35 cellular contexts compared by ENCODE assay signal in the genomic region with DNA sequence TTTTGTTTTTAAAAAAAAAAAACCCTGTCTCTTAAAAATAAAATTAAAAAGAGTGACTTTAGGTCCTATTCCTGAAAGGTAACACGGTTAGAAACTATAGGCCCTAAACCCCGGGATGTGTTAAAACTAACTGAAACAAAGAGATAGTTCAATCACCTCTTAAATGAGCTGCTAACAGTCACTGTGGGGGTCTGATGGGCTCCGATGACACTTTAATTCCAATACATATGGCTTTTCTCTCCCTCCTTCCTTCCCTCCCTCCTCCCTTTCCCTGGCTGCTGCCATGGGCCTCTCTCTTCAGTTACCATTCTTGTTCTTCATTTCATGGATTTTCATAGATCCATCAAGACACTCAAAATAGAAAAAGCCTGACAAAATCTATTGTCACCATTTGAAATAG.
"Had no signal": no experiment of that assay in that cellular context is flagged by ENCODE, and none has a peak within 500 bp of the region (broad histone marks: within the 10 kb centered on the region; RNA-seq: fewer than 3 reads in every experiment).

No MANE protein-coding gene starts in this region.

- H3K4me3 ChIP-seq: Peyer's patch, SJSA1 had no signal

- H3K9me3 ChIP-seq: Peyer's patch, SJSA1, SK-N-SH had no signal

- H3K27ac Mint-ChIP-seq: activated B cell treated with CpG ODN at 0.5 μM for 24 hours; activated CD4-positive, alpha-beta memory T cell treated with anti-CD3 and anti-CD28 coated beads, Interleukin-2, amount 10 ng/mL, durations not matched to agents 7 days and 5 days; activated CD8-positive, alpha-beta memory T cell treated with anti-CD3 and anti-CD28 coated beads, Interleukin-2, amount 10 ng/mL, durations not matched to agents 7 days and 5 days; activated naive CD4-positive, alpha-beta T cell treated with anti-CD3 and anti-CD28 coated beads, Interleukin-2, amount 10 ng/mL, durations not matched to agents 7 days and 5 days; activated naive CD8-positive, alpha-beta T cell; activated naive CD8-positive, alpha-beta T cell treated with anti-CD3 and anti-CD28 coated beads, Interleukin-2, amount 50 U/mL, for 24 hours; T-helper 1 cell treated with Interleukin-12 subunit alpha and Interleukin-12 subunit beta and Interleukin-4 antibody, amounts not matched to agents 30 μg/mL and 1 μg/mL, for 36 hours; T-helper 2 cell treated with Interferon-gamma antibody and Interleukin-4, amounts not matched to agents 5 μg/mL and 100 μg/mL, for 36 hours had no signal

- H3K36me3 ChIP-seq: brain microvascular endothelial cell, Peyer's patch, SJSA1 had no signal

- FAIRE-seq: TTC549 had no signal

- H3K27me3 Mint-ChIP-seq: activated B cell treated with CpG ODN at 0.5 μM for 24 hours; activated CD4-positive, alpha-beta memory T cell treated with anti-CD3 and anti-CD28 coated beads, Interleukin-2, amount 10 ng/mL, durations not matched to agents 7 days and 5 days; activated CD8-positive, alpha-beta memory T cell treated with anti-CD3 and anti-CD28 coated beads, Interleukin-2, amount 10 ng/mL, durations not matched to agents 7 days and 5 days; activated naive CD4-positive, alpha-beta T cell treated with anti-CD3 and anti-CD28 coated beads, Interleukin-2, amount 10 ng/mL, durations not matched to agents 7 days and 5 days; activated naive CD8-positive, alpha-beta T cell; activated naive CD8-positive, alpha-beta T cell treated with anti-CD3 and anti-CD28 coated beads, Interleukin-2, amount 50 U/mL, for 24 hours had no signal

- H3K27ac ChIP-seq: brain microvascular endothelial cell, Peyer's patch, SJSA1 had no signal

- H3K27me3 ChIP-seq: brain microvascular endothelial cell, Peyer's patch, SJSA1 had no signal

- H3K4me2 ChIP-seq: SK-N-SH had no signal

- DNase-seq: activated B cell treated with CpG ODN at 0.5 μM for 24 hours; activated CD4-positive, alpha-beta memory T cell treated with anti-CD3 and anti-CD28 coated beads, Interleukin-2, amount 10 ng/mL, durations not matched to agents 7 days and 5 days; activated CD4-positive, alpha-beta T cell treated with anti-CD3 and anti-CD28 coated beads for 4 hours; activated CD4-positive, CD25-positive, alpha-beta regulatory T cell treated with anti-CD3 and anti-CD28 coated beads, Interleukin-2, amount 50 U/mL, for 72 hours; activated CD8-positive, alpha-beta memory T cell treated with anti-CD3 and anti-CD28 coated beads for 24 hours; activated CD8-positive, alpha-beta memory T cell treated with anti-CD3 and anti-CD28 coated beads, Interleukin-2, amount 10 ng/mL, durations not matched to agents 7 days and 5 days; activated CD8-positive, alpha-beta memory T cell treated with anti-CD3 and anti-CD28 coated beads, Interleukin-2, amount 50 U/mL, for 48 hours; activated effector memory CD4-positive, alpha-beta T cell treated with Interleukin-2 at 50 U/mL for 16 hours; activated naive CD4-positive, alpha-beta T cell treated with anti-CD3 and anti-CD28 coated beads, Interleukin-2, amount 10 ng/mL, durations not matched to agents 7 days and 5 days; activated naive CD8-positive, alpha-beta T cell treated with anti-CD3 and anti-CD28 coated beads, Interleukin-2, amount 50 U/mL, for 24 hours; activated T-cell treated with anti-CD3 and anti-CD28 coated beads, Interleukin-2, amount 50 U/mL, for 48 hours; anterior cingulate cortex; brain microvascular endothelial cell; central memory CD4-positive, alpha-beta T cell; NCI-H1092 treated with DMSO at 0.1 percent for 48 hours; NCI-H1417; NCI-H146; NCI-H187; NCI-H2029 treated with DMSO at 0.1 percent for 48 hours; NCI-H2107; NCI-H2171; NCI-H510A; NCI-H526; NCI-H748 treated with DMSO at 0.1 percent for 48 hours; NK-92 treated with Interleukin-12 subunit alpha and Interleukin-12 subunit beta, amount 100 ng/mL, for 24 hours; PC-3; Peyer's patch; RPMI8226; SHP77 treated with DMSO at 0.1 percent for 48 hours; SK-N-SH had no signal

- H3K4me1 ChIP-seq: Peyer's patch, SJSA1 had no signal

- H3K36me3 Mint-ChIP-seq: activated CD8-positive, alpha-beta memory T cell treated with anti-CD3 and anti-CD28 coated beads, Interleukin-2, amount 10 ng/mL, durations not matched to agents 7 days and 5 days had no signal

- H3K9ac ChIP-seq: SK-N-SH had no signal

- H3K4me1 Mint-ChIP-seq: activated CD4-positive, alpha-beta memory T cell treated with anti-CD3 and anti-CD28 coated beads, Interleukin-2, amount 10 ng/mL, durations not matched to agents 7 days and 5 days; activated CD8-positive, alpha-beta memory T cell treated with anti-CD3 and anti-CD28 coated beads, Interleukin-2, amount 10 ng/mL, durations not matched to agents 7 days and 5 days had no signal

- ATAC-seq: activated CD8-positive, alpha-beta memory T cell treated with anti-CD3 and anti-CD28 coated beads, Interleukin-2, amount 10 ng/mL, durations not matched to agents 7 days and 5 days; activated naive CD8-positive, alpha-beta T cell treated with anti-CD3 and anti-CD28 coated beads, Interleukin-2, amount 50 U/mL, for 24 hours; PC-3 had no signal

- H3K4me3 Mint-ChIP-seq: activated B cell treated with CpG ODN at 0.5 μM for 24 hours; activated CD4-positive, alpha-beta memory T cell treated with anti-CD3 and anti-CD28 coated beads, Interleukin-2, amount 10 ng/mL, durations not matched to agents 7 days and 5 days; activated CD8-positive, alpha-beta memory T cell treated with anti-CD3 and anti-CD28 coated beads, Interleukin-2, amount 10 ng/mL, durations not matched to agents 7 days and 5 days; activated naive CD4-positive, alpha-beta T cell treated with anti-CD3 and anti-CD28 coated beads, Interleukin-2, amount 10 ng/mL, durations not matched to agents 7 days and 5 days; activated naive CD8-positive, alpha-beta T cell; activated naive CD8-positive, alpha-beta T cell treated with anti-CD3 and anti-CD28 coated beads, Interleukin-2, amount 50 U/mL, for 24 hours; T-helper 1 cell treated with Interleukin-12 subunit alpha and Interleukin-12 subunit beta and Interleukin-4 antibody, amounts not matched to agents 30 μg/mL and 1 μg/mL, for 36 hours; T-helper 2 cell treated with Interferon-gamma antibody and Interleukin-4, amounts not matched to agents 5 μg/mL and 100 μg/mL, for 36 hours had no signal

- H3K9me3 Mint-ChIP-seq: activated B cell treated with CpG ODN at 0.5 μM for 24 hours; activated CD4-positive, alpha-beta memory T cell treated with anti-CD3 and anti-CD28 coated beads, Interleukin-2, amount 10 ng/mL, durations not matched to agents 7 days and 5 days; activated naive CD4-positive, alpha-beta T cell treated with anti-CD3 and anti-CD28 coated beads, Interleukin-2, amount 10 ng/mL, durations not matched to agents 7 days and 5 days; activated naive CD8-positive, alpha-beta T cell treated with anti-CD3 and anti-CD28 coated beads, Interleukin-2, amount 50 U/mL, for 24 hours; T-helper 1 cell treated with Interleukin-12 subunit alpha and Interleukin-12 subunit beta and Interleukin-4 antibody, amounts not matched to agents 30 μg/mL and 1 μg/mL, for 36 hours; T-helper 2 cell treated with Interferon-gamma antibody and Interleukin-4, amounts not matched to agents 5 μg/mL and 100 μg/mL, for 36 hours had no signal
